Comparison of ENCODE assay signal across 1 cellular context in the genomic region with DNA sequence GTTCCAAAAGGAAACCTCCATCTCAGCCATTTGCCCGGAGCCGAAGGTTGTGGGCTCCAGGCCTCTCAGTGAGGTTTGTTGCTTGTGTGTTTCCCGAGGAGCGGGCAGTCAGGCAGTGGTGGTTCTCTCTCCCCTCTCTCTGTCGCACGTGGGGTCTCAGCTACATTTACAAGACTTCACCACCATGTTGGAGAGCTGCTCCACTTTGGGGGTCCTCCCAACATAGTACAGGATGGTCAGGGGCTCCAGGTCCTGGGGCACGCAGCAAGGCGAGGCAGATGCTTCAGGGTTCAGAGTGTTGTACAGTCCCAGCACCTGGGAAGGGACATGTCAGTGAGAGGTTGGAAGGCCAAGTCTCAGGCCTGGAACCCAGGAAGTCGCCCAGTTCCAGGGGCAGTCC.
TF ChIP-seq lines count a peak whose summit lies in the region.

No MANE protein-coding gene starts in this region.

TF ChIP-seq in GM12878, 131 proteins besides CTCF, POLR2A, EP300 and RAD21 (continued from another document):
- no peak for TF ChIP-seq TCF3 (IDR thresholded peaks at IDR 0.05; ENCODE audit: borderline replicate concordance, insufficient read depth, low read depth, low read length)
- TF ChIP-seq, protein P1, sequence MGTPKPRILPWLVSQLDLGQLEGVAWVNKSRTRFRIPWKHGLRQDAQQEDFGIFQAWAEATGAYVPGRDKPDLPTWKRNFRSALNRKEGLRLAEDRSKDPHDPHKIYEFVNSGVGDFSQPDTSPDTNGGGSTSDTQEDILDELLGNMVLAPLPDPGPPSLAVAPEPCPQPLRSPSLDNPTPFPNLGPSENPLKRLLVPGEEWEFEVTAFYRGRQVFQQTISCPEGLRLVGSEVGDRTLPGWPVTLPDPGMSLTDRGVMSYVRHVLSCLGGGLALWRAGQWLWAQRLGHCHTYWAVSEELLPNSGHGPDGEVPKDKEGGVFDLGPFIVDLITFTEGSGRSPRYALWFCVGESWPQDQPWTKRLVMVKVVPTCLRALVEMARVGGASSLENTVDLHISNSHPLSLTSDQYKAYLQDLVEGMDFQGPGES (IDR thresholded peaks at IDR 0.05) = no peak
- TF ChIP-seq, protein P2, sequence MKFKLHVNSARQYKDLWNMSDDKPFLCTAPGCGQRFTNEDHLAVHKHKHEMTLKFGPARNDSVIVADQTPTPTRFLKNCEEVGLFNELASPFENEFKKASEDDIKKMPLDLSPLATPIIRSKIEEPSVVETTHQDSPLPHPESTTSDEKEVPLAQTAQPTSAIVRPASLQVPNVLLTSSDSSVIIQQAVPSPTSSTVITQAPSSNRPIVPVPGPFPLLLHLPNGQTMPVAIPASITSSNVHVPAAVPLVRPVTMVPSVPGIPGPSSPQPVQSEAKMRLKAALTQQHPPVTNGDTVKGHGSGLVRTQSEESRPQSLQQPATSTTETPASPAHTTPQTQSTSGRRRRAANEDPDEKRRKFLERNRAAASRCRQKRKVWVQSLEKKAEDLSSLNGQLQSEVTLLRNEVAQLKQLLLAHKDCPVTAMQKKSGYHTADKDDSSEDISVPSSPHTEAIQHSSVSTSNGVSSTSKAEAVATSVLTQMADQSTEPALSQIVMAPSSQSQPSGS (IDR thresholded peaks at IDR 0.05; ENCODE audit: low read length) = no peak
TF ChIP-seq in GM12878: peak in this region for 0.
